In the genomic region with DNA sequence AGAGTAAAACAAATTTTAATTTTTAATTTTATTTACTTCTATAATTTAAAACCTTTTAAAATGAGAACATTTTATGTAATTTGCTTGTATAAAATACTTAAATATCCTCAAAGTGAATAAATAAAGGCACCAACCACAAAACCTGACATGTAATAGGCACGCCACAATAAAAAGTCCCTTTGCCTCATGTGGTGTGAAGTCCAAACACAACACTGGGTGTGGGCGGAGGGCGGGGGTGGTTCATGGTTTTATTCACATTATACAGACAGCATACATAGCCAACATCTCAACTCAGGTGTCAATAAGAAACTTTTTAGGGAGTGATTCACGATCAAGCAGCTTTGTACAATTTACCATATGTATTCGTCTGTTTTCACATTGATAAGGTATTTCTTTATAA, we compare ENCODE assay signal across 37 cellular contexts.
DNase-seq lines count a peak whose midpoint lies in the region; ATAC-seq, FAIRE-seq and TF ChIP-seq lines count a peak whose summit lies in the region.
"Had no signal": no experiment of that assay in that cellular context is flagged by ENCODE, and none has a peak within 500 bp of the region (broad histone marks: within the 10 kb centered on the region; RNA-seq: fewer than 3 reads in every experiment).

No MANE protein-coding gene starts in this region.

- CTCF ChIA-PET in activated CD8-positive, alpha-beta T cell treated with anti-CD3 and anti-CD28 coated beads for 36 hours (lab: Charles Lee) = no interaction called here
- CTCF ChIA-PET in activated CD8-positive, alpha-beta T cell treated with anti-CD3 and anti-CD28 coated beads, Interleukin-2, amount 10 ng/mL, durations not matched to agents 7 days and 5 days (lab: Charles Lee) = no interaction called here
- CTCF ChIA-PET in GM12878 (lab: Yijun Ruan, JAX) = interaction anchor here (0.8 to 1.3 kb wide), 3 partner anchors 16 to 18 kb away, joined by 3 to 4 read pairs (median 3); no protein-coding TSS in a partner anchor

- H3K27me3 Mint-ChIP-seq in activated CD8-positive, alpha-beta T cell treated with anti-CD3 and anti-CD28 coated beads for 36 hours = no peaks in the 10 kb centered on the region
- no peaks in the 10 kb centered on the region for H3K27me3 Mint-ChIP-seq in activated CD8-positive, alpha-beta T cell treated with anti-CD3 and anti-CD28 coated beads, Interleukin-2, amount 10 ng/mL, durations not matched to agents 7 days and 5 days (ENCODE audit: low read depth)
- H3K27me3 Mint-ChIP-seq: B cell; CD4-positive, alpha-beta memory T cell; CD4-positive, alpha-beta T cell; CD4-positive, CD25-positive, alpha-beta regulatory T cell; CD8-positive, alpha-beta memory T cell had no signal

- H3K27ac ChIP-seq in GM12878 (ENCODE audit: control insufficient read depth, insufficient read depth) (no peak overlapping the region), foreskin keratinocyte (no peak overlapping the region), psoas muscle (no peak overlapping the region)
- H3K27ac ChIP-seq: 22Rv1; A549; BLaER1; BLaER1 treated with 17β-estradiol and CSF1 and Interleukin-3, amounts not matched to agents 10 nM and 100 nM; C4-2B had no signal

- no peaks in the 10 kb centered on the region for H4K20me1 ChIP-seq in GM12878 (ENCODE audit: control insufficient read depth, insufficient read depth)
- H4K20me1 ChIP-seq: BLaER1; BLaER1 treated with 17β-estradiol and CSF1 and Interleukin-3, amounts not matched to agents 10 nM and 100 nM had no signal

- no peaks in the 10 kb centered on the region for H3K36me3 Mint-ChIP-seq in activated CD8-positive, alpha-beta T cell treated with anti-CD3 and anti-CD28 coated beads for 36 hours (ENCODE audit: low read depth)
- H3K36me3 Mint-ChIP-seq in activated CD8-positive, alpha-beta T cell treated with anti-CD3 and anti-CD28 coated beads, Interleukin-2, amount 10 ng/mL, durations not matched to agents 7 days and 5 days (ENCODE audit: low read depth) = no peaks in the 10 kb centered on the region
- H3K36me3 Mint-ChIP-seq: CD14-positive monocyte; CD4-positive, alpha-beta memory T cell; CD4-positive, CD25-positive, alpha-beta regulatory T cell; CD8-positive, alpha-beta memory T cell; CD8-positive, alpha-beta T cell had no signal

- 16% methylated on average over 5 of the region's 5 CpGs for WGBS in GM12878 (ENCODE audit: insufficient coverage, insufficient replicate concordance, low lambda C conversion rate, missing lambda C conversion rate)
- 90 to 91% (median 91%) methylated on average over 5 of the region's 5 CpGs for WGBS in psoas muscle, 3 donors

- no peak overlapping the region for H3K27ac Mint-ChIP-seq in activated CD8-positive, alpha-beta T cell treated with anti-CD3 and anti-CD28 coated beads for 36 hours
- no peak overlapping the region for H3K27ac Mint-ChIP-seq in activated CD8-positive, alpha-beta T cell treated with anti-CD3 and anti-CD28 coated beads, Interleukin-2, amount 10 ng/mL, durations not matched to agents 7 days and 5 days
- H3K27ac Mint-ChIP-seq: B cell; CD4-positive, alpha-beta memory T cell; CD4-positive, alpha-beta T cell; CD4-positive, CD25-positive, alpha-beta regulatory T cell; CD8-positive, alpha-beta memory T cell; CD8-positive, alpha-beta T cell had no signal

- no peak overlapping the region for H3K4me2 ChIP-seq in GM12878 (ENCODE audit: control insufficient read depth, insufficient read depth)
- H3K4me2 ChIP-seq: A549; BLaER1; BLaER1 treated with 17β-estradiol and CSF1 and Interleukin-3, amounts not matched to agents 10 nM and 100 nM had no signal

- H3K4me3 Mint-ChIP-seq in activated CD8-positive, alpha-beta T cell treated with anti-CD3 and anti-CD28 coated beads for 36 hours = no peak overlapping the region
- no peak overlapping the region for H3K4me3 Mint-ChIP-seq in activated CD8-positive, alpha-beta T cell treated with anti-CD3 and anti-CD28 coated beads, Interleukin-2, amount 10 ng/mL, durations not matched to agents 7 days and 5 days
- H3K4me3 Mint-ChIP-seq: B cell; CD14-positive monocyte; CD4-positive, alpha-beta memory T cell; CD4-positive, alpha-beta T cell; CD4-positive, CD25-positive, alpha-beta regulatory T cell; CD8-positive, alpha-beta memory T cell; CD8-positive, alpha-beta T cell had no signal

- no peak for TF ChIP-seq EP300 in GM12878 (IDR thresholded peaks at IDR 0.05; ENCODE audit: borderline replicate concordance in 1 of 2, control insufficient read depth in 1 of 2, low read depth in 2 of 2, low read length in 2 of 2)

- SMC1A ChIA-PET in GM12878 (lab: Charles Lee; ENCODE audit: uncharacterized antibody, unreplicated experiment) = interaction anchor here (1.0 to 1.1 kb wide), 3 partner anchors 7 to 36 kb away, joined by 3 to 6 read pairs (median 4); no protein-coding TSS in a partner anchor

- H3K79me2 ChIP-seq in GM12878 (ENCODE audit: control insufficient read depth, insufficient read depth, low read length) = no peaks in the 10 kb centered on the region

- H3K4me1 ChIP-seq in GM12878 (ENCODE audit: control insufficient read depth, insufficient read depth, low read length) (no peaks in the 10 kb centered on the region), foreskin keratinocyte (no peaks in the 10 kb centered on the region), psoas muscle (no peaks in the 10 kb centered on the region)
- H3K4me1 ChIP-seq: A549; BE2C; BLaER1; BLaER1 treated with 17β-estradiol and CSF1 and Interleukin-3, amounts not matched to agents 10 nM and 100 nM; Caco-2 had no signal

- intact Hi-C loops in activated CD8-positive, alpha-beta T cell treated with anti-CD3 and anti-CD28 coated beads for 36 hours (cut with micrococcal nuclease) = no loop called here
- intact Hi-C loops in GM12878 (cut with micrococcal nuclease; ENCODE audit: unreplicated experiment) = no loop called here
- intact Hi-C loops in psoas muscle (cut with DNase I) = no loop called here

- in situ Hi-C loops in GM12878 (cut with MboI) = no loop called here

- RAD21 ChIA-PET in GM12878 (lab: Charles Lee; ENCODE audit: unreplicated experiment) = no interaction called here

- TF ChIP-seq RAD21 in GM12878 (IDR thresholded peaks at IDR 0.05; ENCODE audit: insufficient read depth, low read depth, low read length) = no peak

- no peak overlapping the region for H2AFZ ChIP-seq in GM12878 (ENCODE audit: control insufficient read depth, low read depth, low read length)

- no peaks in the 10 kb centered on the region for H3K9me3 Mint-ChIP-seq in activated CD8-positive, alpha-beta T cell treated with anti-CD3 and anti-CD28 coated beads for 36 hours
- H3K9me3 Mint-ChIP-seq in activated CD8-positive, alpha-beta T cell treated with anti-CD3 and anti-CD28 coated beads, Interleukin-2, amount 10 ng/mL, durations not matched to agents 7 days and 5 days (ENCODE audit: insufficient read depth) = peaks cover 13% of the 10 kb centered on the region

- H3K4me3 ChIP-seq in GM12878 (no peak overlapping the region), psoas muscle (no peak overlapping the region)
- H3K4me3 ChIP-seq: A549; BLaER1; BLaER1 treated with 17β-estradiol and CSF1 and Interleukin-3, amounts not matched to agents 10 nM and 100 nM had no signal

- no peak for FAIRE-seq in GM12878 (lab: Jason Lieb, UNC)
- FAIRE-seq: A204.1, A549, D721Med had no signal

- POLR2A ChIA-PET in activated CD8-positive, alpha-beta T cell treated with anti-CD3 and anti-CD28 coated beads for 36 hours (lab: Charles Lee) = no interaction called here
- POLR2A ChIA-PET in activated CD8-positive, alpha-beta T cell treated with anti-CD3 and anti-CD28 coated beads, Interleukin-2, amount 10 ng/mL, durations not matched to agents 7 days and 5 days (lab: Charles Lee) = no interaction called here
- POLR2A ChIA-PET in GM12878 (lab: Charles Lee) = no interaction called here

- no peak for TF ChIP-seq POLR2A in GM12878 (IDR thresholded peaks at IDR 0.05; ENCODE audit: low read depth, low read length)

- H3K27me3 ChIP-seq in GM12878 (replicated peaks in 1 of 2; ENCODE audit: control insufficient read depth in 2 of 2, insufficient read depth in 2 of 2, low read length in 1 of 2) (no peaks in the 10 kb centered on the region), foreskin keratinocyte (no peaks in the 10 kb centered on the region), psoas muscle (ENCODE audit: insufficient read depth in 3 of 3, low read length in 2 of 3) (peaks cover 0 to 2% (median 1%) of the 10 kb centered on the region in 3 donors)
- H3K27me3 ChIP-seq: BE2C; BLaER1; BLaER1 treated with 17β-estradiol and CSF1 and Interleukin-3, amounts not matched to agents 10 nM and 100 nM had no signal

- no peaks in the 10 kb centered on the region for H3K36me3 ChIP-seq in GM12878 (ENCODE audit: control insufficient read depth in 2 of 2, insufficient read depth in 2 of 2, low read length in 1 of 2)
- H3K36me3 ChIP-seq in psoas muscle (ENCODE audit: insufficient read depth in 1 of 2, low read depth in 1 of 2) = no peaks in the 10 kb centered on the region
- H3K36me3 ChIP-seq: BE2C; BLaER1; BLaER1 treated with 17β-estradiol and CSF1 and Interleukin-3, amounts not matched to agents 10 nM and 100 nM had no signal

- no TSS peak for BruUV-seq in GM12878 (replicated peaks; lab: Mats Ljungman, UMichigan)

- no peaks in the 10 kb centered on the region for H3K4me1 Mint-ChIP-seq in activated CD8-positive, alpha-beta T cell treated with anti-CD3 and anti-CD28 coated beads for 36 hours (ENCODE audit: low read depth)
- H3K4me1 Mint-ChIP-seq in activated CD8-positive, alpha-beta T cell treated with anti-CD3 and anti-CD28 coated beads, Interleukin-2, amount 10 ng/mL, durations not matched to agents 7 days and 5 days (ENCODE audit: low read depth) = no peaks in the 10 kb centered on the region
- H3K4me1 Mint-ChIP-seq: B cell; CD14-positive monocyte; CD4-positive, alpha-beta memory T cell; CD4-positive, CD25-positive, alpha-beta regulatory T cell; CD8-positive, alpha-beta memory T cell had no signal

- ATAC-seq in activated CD8-positive, alpha-beta T cell treated with anti-CD3 and anti-CD28 coated beads for 36 hours = no peak
- no peak for ATAC-seq in activated CD8-positive, alpha-beta T cell treated with anti-CD3 and anti-CD28 coated beads, Interleukin-2, amount 10 ng/mL, durations not matched to agents 7 days and 5 days
- ATAC-seq in GM18868 (IDR thresholded peaks at IDR 0.05; ENCODE audit: unreplicated experiment) (peak; percentile 72), GM12878 (peak; percentile 76), foreskin keratinocyte (no peak), psoas muscle (no peak)
- ATAC-seq: A549; CD8-positive, alpha-beta T cell had no signal

- H3K9me3 ChIP-seq in GM12878 (replicated peaks; ENCODE audit: control insufficient read depth, insufficient read depth, low read length) (no peaks in the 10 kb centered on the region), psoas muscle (no peaks in the 10 kb centered on the region)
- H3K9me3 ChIP-seq: A549; BE2C; BLaER1; BLaER1 treated with 17β-estradiol and CSF1 and Interleukin-3, amounts not matched to agents 10 nM and 100 nM; Caco-2 had no signal

- DNase-seq in activated CD8-positive, alpha-beta T cell treated with anti-CD3 and anti-CD28 coated beads for 36 hours = peak; percentile 1
- DNase-seq in activated CD8-positive, alpha-beta T cell treated with anti-CD3 and anti-CD28 coated beads, Interleukin-2, amount 10 ng/mL, durations not matched to agents 7 days and 5 days = no peak
- peak; percentile 8 for DNase-seq in SW480 (ENCODE audit: low spot score)
- no peak for DNase-seq in GM12878 (ENCODE audit: low read depth, low spot score)
- no peak for DNase-seq in middle frontal gyrus (ENCODE audit: extremely low spot score, low spot score)
- no peak for DNase-seq in foreskin keratinocyte
- no peak for DNase-seq in psoas muscle
- DNase-seq: 8988T; ACHN; AML-193; BE2C; C1 segment of cervical spinal cord; Caco-2; Calu3; CD4-positive, alpha-beta memory T cell; CD4-positive, alpha-beta T cell; CD4-positive, CD25-positive, alpha-beta regulatory T cell; CD8-positive, alpha-beta memory T cell; CD8-positive, alpha-beta T cell; COR-L47; DMS 273 treated with DMSO at 0.1 percent for 48 hours; DMS153; DMS53; DMS79; DMS79 treated with DMSO at 0.1 percent for 48 hours; DND-41; EL had no signal

- H3K9ac ChIP-seq in GM12878 (ENCODE audit: control insufficient read depth, insufficient read depth, low read length) = no peak overlapping the region
- H3K9ac ChIP-seq: BLaER1; BLaER1 treated with 17β-estradiol and CSF1 and Interleukin-3, amounts not matched to agents 10 nM and 100 nM had no signal

- no peak for TF ChIP-seq CTCF in activated CD8-positive, alpha-beta T cell treated with anti-CD3 and anti-CD28 coated beads for 36 hours (IDR thresholded peaks at IDR 0.05)
- no peak for TF ChIP-seq CTCF in GM12878 (IDR thresholded peaks at IDR 0.05 in 2 of 3, conservative IDR thresholded peaks at IDR 0.05 in 1 of 3; ENCODE audit: control insufficient read depth in 2 of 3, extremely low read depth in 1 of 3, insufficient read depth in 1 of 3, low read depth in 3 of 3, low read length in 3 of 3)
- TF ChIP-seq CTCF in foreskin keratinocyte (conservative IDR thresholded peaks at IDR 0.05) = no peak
- no peak for TF ChIP-seq CTCF in psoas muscle (IDR thresholded peaks at IDR 0.05)

Comparison
In these comparisons a context has a peak if more than half of its experiments do, and no peak if none do; other contexts are left out.
1. DNase-seq: peak in activated CD8-positive, alpha-beta T cell treated with anti-CD3 and anti-CD28 coated beads for 36 hours (single experiment) and SW480 (single experiment); none in activated CD8-positive, alpha-beta T cell treated with anti-CD3 and anti-CD28 coated beads, Interleukin-2, amount 10 ng/mL, durations not matched to agents 7 days and 5 days (single experiment), GM12878 (single experiment), middle frontal gyrus (single experiment), foreskin keratinocyte (0 of 2) and psoas muscle (0 of 2).
2. ATAC-seq: peak in GM18868 (single experiment) and GM12878 (single experiment); none in activated CD8-positive, alpha-beta T cell treated with anti-CD3 and anti-CD28 coated beads for 36 hours (single experiment), activated CD8-positive, alpha-beta T cell treated with anti-CD3 and anti-CD28 coated beads, Interleukin-2, amount 10 ng/mL, durations not matched to agents 7 days and 5 days (single experiment), foreskin keratinocyte (single experiment) and psoas muscle (0 of 4).